In genomic region chr22:37657590-37658132, GRCh38 we compare ENCODE assay signal across 8 cellular contexts. TPM values are rescaled to one million over a fixed set of nuclear protein-coding genes. Genes with fewer than 3 reads are reported as not detected.
DNase-seq lines count a peak whose midpoint lies in the region; ATAC-seq and TF ChIP-seq lines count a peak whose summit lies in the region.

No MANE protein-coding gene starts in this region.

- no peak for TF ChIP-seq POLR2A in lower leg skin (IDR thresholded peaks at IDR 0.05)

- intact Hi-C loops in lower leg skin (cut with DNase I; ENCODE audit: low total_unique reads) = no loop called here

- H3K79me2 ChIP-seq in DND-41 (ENCODE audit: insufficient read depth, low read length) (peaks cover 46% of the 10 kb centered on the region), Loucy (ENCODE audit: insufficient read depth, low read length) (peaks cover 41% of the 10 kb centered on the region)

- H3F3A ChIP-seq in Loucy (ENCODE audit: low read depth) = no peaks in the 10 kb centered on the region

- H3K4me3 Mint-ChIP-seq in central memory CD8-positive, alpha-beta T cell = peak overlapping the region; percentile 70

- H3K36me3 ChIP-seq in DND-41 (ENCODE audit: insufficient read depth, low read length) (peaks cover 31% of the 10 kb centered on the region), Loucy (ENCODE audit: insufficient read depth, low read length) (peaks cover 6% of the 10 kb centered on the region; the same call in 1 of the 2 replicates), muscle layer of duodenum (ENCODE audit: control insufficient read depth in 1 of 2, insufficient read depth in 2 of 2, low read length in 2 of 2) (no peaks in the 10 kb centered on the region)

- peak overlapping the region; percentile 93 for H3K27ac ChIP-seq in DND-41 (ENCODE audit: low read length)
- peak overlapping the region; percentile 92 for H3K27ac ChIP-seq in muscle layer of duodenum (ENCODE audit: low read length)

- H4K20me1 ChIP-seq in DND-41 (ENCODE audit: insufficient read depth, low read length) = peaks cover 36% of the 10 kb centered on the region
- H4K20me1 ChIP-seq in Loucy (ENCODE audit: insufficient read depth, low read length, poor library complexity, severe bottlenecking) = peaks cover 33% of the 10 kb centered on the region

- WGBS in lower leg skin, 2 donors = 14 to 17% methylated on average over 6 of the region's 6 CpGs

- no peaks in the 10 kb centered on the region for H3K9me3 ChIP-seq in DND-41 (ENCODE audit: insufficient read depth, low read length, severe bottlenecking)
- no peaks in the 10 kb centered on the region for H3K9me3 ChIP-seq in Loucy (ENCODE audit: insufficient read depth, low read depth, low read length)
- no peaks in the 10 kb centered on the region for H3K9me3 ChIP-seq in muscle layer of duodenum (ENCODE audit: control insufficient read depth in 1 of 2, low read length in 2 of 2)

- peak overlapping the region; percentile 95 for H2AFZ ChIP-seq in DND-41 (ENCODE audit: low read depth, low read length)
- peak overlapping the region; percentile 76 for H2AFZ ChIP-seq in Loucy (ENCODE audit: low read length)

- H3K4me1 ChIP-seq in DND-41 (ENCODE audit: insufficient read depth, low read length) = peaks cover 42% of the 10 kb centered on the region
- H3K4me1 ChIP-seq in Loucy (ENCODE audit: insufficient read depth, low read length, poor library complexity, severe bottlenecking) = peaks cover 36% of the 10 kb centered on the region
- H3K4me1 ChIP-seq in muscle layer of duodenum (ENCODE audit: control insufficient read depth in 1 of 2, insufficient read depth in 2 of 2, low read length in 2 of 2) = peaks cover 32% of the 10 kb centered on the region in 2 donors

- TF ChIP-seq CTCF in DND-41 (IDR thresholded peaks at IDR 0.05; ENCODE audit: borderline replicate concordance, extremely low read depth, low read length, poor library complexity, severe bottlenecking) = no peak
- no peak for TF ChIP-seq CTCF in Loucy (conservative IDR thresholded peaks at IDR 0.05; ENCODE audit: low read length)
- no peak for TF ChIP-seq CTCF in lower leg skin (IDR thresholded peaks at IDR 0.05)

- H3K4me2 ChIP-seq in DND-41 (ENCODE audit: insufficient read depth, low read length) (peak overlapping the region; percentile 87), Loucy (ENCODE audit: low read depth, low read length, poor library complexity, severe bottlenecking) (peak overlapping the region; percentile 95)

- H3K27ac Mint-ChIP-seq in central memory CD8-positive, alpha-beta T cell (ENCODE audit: low read depth) = peak overlapping the region; percentile 75

- ATAC-seq in DND-41 (ENCODE audit: insufficient read depth, low read depth) (no peak), GM21360 (IDR thresholded peaks at IDR 0.05; ENCODE audit: unreplicated experiment) (no peak)
- ATAC-seq in central memory CD8-positive, alpha-beta T cell (replicated peaks; ENCODE audit: extremely low read depth, poor library complexity, severe bottlenecking) = no peak

- H3K9me3 Mint-ChIP-seq in central memory CD8-positive, alpha-beta T cell = no peaks in the 10 kb centered on the region

- H3K36me3 Mint-ChIP-seq in central memory CD8-positive, alpha-beta T cell (ENCODE audit: insufficient read depth) = peaks cover 29% of the 10 kb centered on the region

- H3K9ac ChIP-seq in DND-41 (ENCODE audit: low read depth, low read length) = peak overlapping the region; percentile 92
- H3K9ac ChIP-seq in Loucy (ENCODE audit: low read depth, low read length, poor library complexity, severe bottlenecking) = peak overlapping the region; percentile 72

- no peaks in the 10 kb centered on the region for H3K27me3 ChIP-seq in DND-41 (ENCODE audit: insufficient read depth, low read length, poor library complexity)
- no peaks in the 10 kb centered on the region for H3K27me3 ChIP-seq in Loucy (ENCODE audit: insufficient read depth, low read length, poor library complexity, severe bottlenecking)
- H3K27me3 ChIP-seq in muscle layer of duodenum (ENCODE audit: low read depth, low read length) = no peaks in the 10 kb centered on the region

- DNase-seq in DND-41 (no peak), UCSD-AML1 (lab: John Stamatoyannopoulos, UW; ENCODE audit: unreplicated experiment) (no peak), lower leg skin (ENCODE audit: low spot score in 2 of 2) (no peak)
- no peak for DNase-seq in central memory CD8-positive, alpha-beta T cell (ENCODE audit: low spot score in 2 of 2)
- DNase-seq in stimulated activated CD4-positive, alpha-beta T cell treated with anti-CD3 and anti-CD28 coated beads, Interleukin-4, amount 100 ng/mL, for 4 hours = no peak

- H3K9me2 ChIP-seq in Loucy (replicated peaks; ENCODE audit: low read depth, low read length) = no peaks in the 10 kb centered on the region

- H3K4me3 ChIP-seq in DND-41 (ENCODE audit: low read depth in 1 of 2, low read length in 2 of 2) (peak overlapping the region; percentile 30 to 99), Loucy (ENCODE audit: low read length, poor library complexity, severe bottlenecking) (peak overlapping the region; percentile 73), muscle layer of duodenum (ENCODE audit: low read depth in 1 of 2, low read length in 2 of 2) (peak overlapping the region; percentile 58 to 81), lower leg skin (ENCODE audit: low read depth, poor library complexity, severe bottlenecking) (no peak overlapping the region)

- H3K27me3 Mint-ChIP-seq in central memory CD8-positive, alpha-beta T cell = no peaks in the 10 kb centered on the region

- peaks cover 41% of the 10 kb centered on the region for H3K4me1 Mint-ChIP-seq in central memory CD8-positive, alpha-beta T cell

RNA-seq across cellular contexts. Expression of gene PDXP, which starts 0.9 kb away (rescaled TPM):
- total RNA-seq in lower leg skin = 1 to 10 TPM; 1.8 to 4.6 (median 3.2) TPM

RNA-seq across cellular contexts. Expression of gene LGALS1, which starts 17.8 kb away (rescaled TPM):
- 100 to 1,000 TPM; 110 to 347 (median 232) TPM for total RNA-seq in lower leg skin

RNA-seq across cellular contexts. Expression of gene SH3BP1, which starts 18.2 kb away (rescaled TPM):
- 10 to 100 TPM; 29.1 to 83.3 (median 60.3) TPM for total RNA-seq in lower leg skin

RNA-seq across cellular contexts. Expression of gene NOL12, which starts 28.5 kb away (rescaled TPM):
- 10 to 100 TPM; 24.3 to 72.3 (median 36.1) TPM for total RNA-seq in lower leg skin

RNA-seq across cellular contexts. Expression of gene TRIOBP, which starts 39.2 kb away (rescaled TPM):
- total RNA-seq in lower leg skin = 10 to 100 TPM; 45.3 to 86.4 (median 65.1) TPM
